In genomic region chrX:154359362-154360154, GRCh38 we compare ENCODE assay signal across 15 cellular contexts.
"Had no signal": no experiment of that assay in that cellular context is flagged by ENCODE, and none has a peak within 500 bp of the region (broad histone marks: within the 10 kb centered on the region; RNA-seq: fewer than 3 reads in every experiment).

No MANE protein-coding gene starts in this region.

- H3K4me3 ChIP-seq: heart right ventricle, neural progenitor cell, ovary, thoracic aorta had no signal

- DNase-seq: activated CD4-positive, alpha-beta memory T cell treated with anti-CD3 and anti-CD28 coated beads, Interleukin-2, amount 10 ng/mL, durations not matched to agents 7 days and 5 days; activated CD4-positive, CD25-positive, alpha-beta regulatory T cell treated with anti-CD3 and anti-CD28 coated beads, Interleukin-2, amount 50 U/mL, for 72 hours; activated gamma-delta T cell; activated T-cell treated with anti-CD3 and anti-CD28 coated beads, Interleukin-2, amount 50 U/mL, for 48 hours; amygdala; foreskin melanocyte; heart right ventricle; islet precursor cell; ovary; stimulated activated CD4-positive, alpha-beta T cell treated with anti-CD3 and anti-CD28 coated beads, Interleukin-15, amount 100 ng/mL, for 24 hours; stimulated activated CD4-positive, alpha-beta T cell treated with anti-CD3 and anti-CD28 coated beads, Interleukin-4, amount 100 ng/mL, for 24 hours; stimulated activated naive CD8-positive, alpha-beta T cell treated with anti-CD3 and anti-CD28 coated beads, Interleukin-15, amount 100 ng/mL, for 72 hours had no signal

- H3K27me3 Mint-ChIP-seq: activated CD4-positive, alpha-beta memory T cell treated with anti-CD3 and anti-CD28 coated beads, Interleukin-2, amount 10 ng/mL, durations not matched to agents 7 days and 5 days; activated naive CD8-positive, alpha-beta T cell; stimulated activated naive CD8-positive, alpha-beta T cell treated with anti-CD3 and anti-CD28 coated beads, Interleukin-15, amount 100 ng/mL, for 72 hours had no signal

- H2AFZ ChIP-seq: neural progenitor cell had no signal

- H3K4me3 Mint-ChIP-seq: activated CD4-positive, alpha-beta memory T cell treated with anti-CD3 and anti-CD28 coated beads, Interleukin-2, amount 10 ng/mL, durations not matched to agents 7 days and 5 days; activated naive CD8-positive, alpha-beta T cell; neural progenitor cell; stimulated activated naive CD8-positive, alpha-beta T cell treated with anti-CD3 and anti-CD28 coated beads, Interleukin-15, amount 100 ng/mL, for 72 hours had no signal

- H3K4me1 Mint-ChIP-seq: neural progenitor cell had no signal

- H3K36me3 Mint-ChIP-seq: activated naive CD8-positive, alpha-beta T cell had no signal

- H3K9me3 ChIP-seq: heart right ventricle, ovary, thoracic aorta had no signal

- H3K36me3 ChIP-seq: neural progenitor cell, ovary had no signal

- H3K27ac ChIP-seq: neural progenitor cell, ovary had no signal

- H3K4me2 ChIP-seq: neural progenitor cell had no signal

- H3K4me1 ChIP-seq: neural progenitor cell had no signal

- H3K27ac Mint-ChIP-seq: neural progenitor cell had no signal

- H3K27me3 ChIP-seq: heart right ventricle, neural progenitor cell, ovary had no signal

- H3K9me3 Mint-ChIP-seq: activated CD4-positive, alpha-beta memory T cell treated with anti-CD3 and anti-CD28 coated beads, Interleukin-2, amount 10 ng/mL, durations not matched to agents 7 days and 5 days; stimulated activated naive CD8-positive, alpha-beta T cell treated with anti-CD3 and anti-CD28 coated beads, Interleukin-15, amount 100 ng/mL, for 72 hours had no signal

- ATAC-seq: stimulated activated naive CD8-positive, alpha-beta T cell treated with anti-CD3 and anti-CD28 coated beads, Interleukin-15, amount 100 ng/mL, for 72 hours had no signal

- H3K9ac ChIP-seq: neural progenitor cell had no signal
